8 cellular contexts compared by ENCODE assay signal in genomic region chr19:49691243-49692101, GRCh38. TPM values are rescaled to one million over a fixed set of nuclear protein-coding genes. Genes with fewer than 3 reads are reported as not detected.
DNase-seq lines count a peak whose midpoint lies in the region; ATAC-seq and TF ChIP-seq lines count a peak whose summit lies in the region.

No MANE protein-coding gene starts in this region.

- no peaks in the 10 kb centered on the region for H3K9me3 Mint-ChIP-seq in activated T-cell treated with anti-CD3 and anti-CD28 coated beads, Interleukin-2, amount 50 U/mL, for 4 hours

- TF ChIP-seq CTCF in RWPE2 (IDR thresholded peaks at IDR 0.05; ENCODE audit: poor library complexity, severe bottlenecking): no peak
- TF ChIP-seq CTCF in coronary artery (IDR thresholded peaks at IDR 0.05): no peak

- no peaks in the 10 kb centered on the region for H3K9me3 ChIP-seq in RWPE2 (ENCODE audit: severe bottlenecking)

- H3K4me3 ChIP-seq in RWPE2 (ENCODE audit: severe bottlenecking) (peak overlapping the region; percentile 40), coronary artery (peak overlapping the region; percentile 61)

- DNase-seq in activated T-cell treated with anti-CD3 and anti-CD28 coated beads, Interleukin-2, amount 50 U/mL, for 4 hours: no peak
- DNase-seq in activated T-cell treated with anti-CD3 and anti-CD28 coated beads, Interleukin-2, amount 50 U/mL, for 1 hour: no peak
- peak; percentile 76 for DNase-seq in RWPE2 (ENCODE audit: low spot score)
- DNase-seq in coronary artery (ENCODE audit: low spot score): no peak
- DNase-seq in kidney glomerular epithelial cell (lab: John Stamatoyannopoulos, UW): peak; percentile 6
- peak in 2 of 3 experiments; percentile 23 to 48 for DNase-seq in stimulated activated CD4-positive, alpha-beta T cell treated with anti-CD3 and anti-CD28 coated beads, TNF-alpha, amount 100 ng/mL, for 24 hours (ENCODE audit: low read depth in 3 of 3)
- DNase-seq in cerebellar nuclear complex (lab: John Stamatoyannopoulos, UW): no peak

- peak overlapping the region; percentile 77 for H3K4me3 Mint-ChIP-seq in activated T-cell treated with anti-CD3 and anti-CD28 coated beads, Interleukin-2, amount 50 U/mL, for 4 hours

- H3K27me3 ChIP-seq in RWPE2 (ENCODE audit: insufficient read depth, poor library complexity, severe bottlenecking): no peaks in the 10 kb centered on the region

- peaks cover 7% of the 10 kb centered on the region for H3K36me3 ChIP-seq in RWPE2 (ENCODE audit: low read depth)

- ATAC-seq in activated T-cell treated with anti-CD3 and anti-CD28 coated beads, Interleukin-2, amount 50 U/mL, for 4 hours: peak; percentile 28 to 31
- ATAC-seq in RWPE2 (ENCODE audit: low read depth) (peak; percentile 42), HG03439 (IDR thresholded peaks at IDR 0.05; ENCODE audit: unreplicated experiment) (no peak)

- peaks cover 16% of the 10 kb centered on the region for H3K27me3 Mint-ChIP-seq in activated T-cell treated with anti-CD3 and anti-CD28 coated beads, Interleukin-2, amount 50 U/mL, for 4 hours (ENCODE audit: low read depth)

- H3K27ac ChIP-seq in RWPE2 (ENCODE audit: poor library complexity, severe bottlenecking) (peak overlapping the region; percentile 29), coronary artery (peak overlapping the region in 1 of 2 donors; percentile 7)

- no peaks in the 10 kb centered on the region for H3K4me1 ChIP-seq in RWPE2 (ENCODE audit: insufficient read depth, poor library complexity, severe bottlenecking)

- peaks cover 17% of the 10 kb centered on the region for H3K4me1 Mint-ChIP-seq in activated T-cell treated with anti-CD3 and anti-CD28 coated beads, Interleukin-2, amount 50 U/mL, for 4 hours (ENCODE audit: low read depth)

- peaks cover 8% of the 10 kb centered on the region for H3K36me3 Mint-ChIP-seq in activated T-cell treated with anti-CD3 and anti-CD28 coated beads, Interleukin-2, amount 50 U/mL, for 4 hours (ENCODE audit: insufficient read depth)

RNA-seq across cellular contexts. Expression of gene CPT1C, which starts 0.6 kb away (rescaled TPM):
- total RNA-seq in activated T-cell treated with anti-CD3 and anti-CD28 coated beads, Interleukin-2, amount 50 U/mL, for 4 hours: 1 to 10 TPM in 1 of 3 donors, under 1 TPM in 2; 0.60 to 1.2 (median 0.95) TPM

RNA-seq across cellular contexts. Expression of gene ADM5, which starts 2.1 kb away (rescaled TPM):
- total RNA-seq in activated T-cell treated with anti-CD3 and anti-CD28 coated beads, Interleukin-2, amount 50 U/mL, for 4 hours: 10 to 100 TPM; 16.3 to 20.8 (median 17.2) TPM

RNA-seq across cellular contexts. Expression of gene PRMT1, which starts 14.4 kb away (rescaled TPM):
- 100 to 1,000 TPM; 692 to 815 (median 725) TPM for total RNA-seq in activated T-cell treated with anti-CD3 and anti-CD28 coated beads, Interleukin-2, amount 50 U/mL, for 4 hours

RNA-seq across cellular contexts. Expression of gene BCL2L12, which starts 25.7 kb away (rescaled TPM):
- total RNA-seq in activated T-cell treated with anti-CD3 and anti-CD28 coated beads, Interleukin-2, amount 50 U/mL, for 4 hours: 10 to 100 TPM; 64.6 to 71.2 (median 71.1) TPM

RNA-seq across cellular contexts. Expression of gene IRF3, which starts 25.8 kb away (rescaled TPM):
- total RNA-seq in activated T-cell treated with anti-CD3 and anti-CD28 coated beads, Interleukin-2, amount 50 U/mL, for 4 hours: 100 to 1,000 TPM; 140 to 160 (median 148) TPM

Comparison
In these comparisons a context has a peak if more than half of its experiments do, and no peak if none do; other contexts are left out.
1. DNase-seq: peak in RWPE2 (single experiment), kidney glomerular epithelial cell (single experiment) and stimulated activated CD4-positive, alpha-beta T cell treated with anti-CD3 and anti-CD28 coated beads, TNF-alpha, amount 100 ng/mL, for 24 hours (2 of 3); none in activated T-cell treated with anti-CD3 and anti-CD28 coated beads, Interleukin-2, amount 50 U/mL, for 4 hours (single experiment), activated T-cell treated with anti-CD3 and anti-CD28 coated beads, Interleukin-2, amount 50 U/mL, for 1 hour (single experiment), coronary artery (single experiment) and cerebellar nuclear complex (0 of 2).